Comparison of ENCODE assay signal across 21 cellular contexts in genomic region chr11:99513368-99513767, GRCh38.
A peak's percentile ranks its signal among the peaks of the same experiment; 100 is the strongest.
DNase-seq lines count a peak whose midpoint lies in the region; ATAC-seq, FAIRE-seq and TF ChIP-seq lines count a peak whose summit lies in the region.
"Had no signal": no experiment of that assay in that cellular context is flagged by ENCODE, and none has a peak within 500 bp of the region (broad histone marks: within the 10 kb centered on the region; RNA-seq: fewer than 3 reads in every experiment).

No MANE protein-coding gene starts in this region.

- H3K4me2 ChIP-seq in GM23338: no peak overlapping the region
- no peak overlapping the region for H3K4me2 ChIP-seq in astrocyte (ENCODE audit: low read length)
- no peak overlapping the region for H3K4me2 ChIP-seq in smooth muscle cell
- H3K4me2 ChIP-seq: A549 had no signal

- H4K20me1 ChIP-seq in GM23338 (replicated peaks; ENCODE audit: insufficient read depth) (no peaks in the 10 kb centered on the region), astrocyte (ENCODE audit: insufficient read depth, low read length) (no peaks in the 10 kb centered on the region), smooth muscle cell (ENCODE audit: low read depth) (no peaks in the 10 kb centered on the region)

- H3K27ac ChIP-seq in GM23338 (ENCODE audit: low read depth) (no peak overlapping the region), astrocyte (ENCODE audit: low read depth, low read length) (no peak overlapping the region), mesodermal cell (ENCODE audit: low read depth, low read length, severe bottlenecking) (peak overlapping the region; percentile 71), smooth muscle cell (ENCODE audit: low read depth) (peak overlapping the region; percentile 43)
- H3K27ac ChIP-seq: 22Rv1, A549, C4-2B had no signal

- H3K4me1 Mint-ChIP-seq in GM23338 (peaks cover 5% of the 10 kb centered on the region; the same call in 2 of the 3 replicates), astrocyte (ENCODE audit: low read depth, unreplicated experiment) (no peaks in the 10 kb centered on the region)
- no peaks in the 10 kb centered on the region for H3K4me1 Mint-ChIP-seq in activated CD4-positive, alpha-beta memory T cell treated with anti-CD3 and anti-CD28 coated beads, Interleukin-2, amount 10 ng/mL, durations not matched to agents 7 days and 5 days
- H3K4me1 Mint-ChIP-seq: IgD-negative memory B cell had no signal

- H3K36me3 Mint-ChIP-seq in GM23338 (ENCODE audit: low read depth) (no peaks in the 10 kb centered on the region), astrocyte (ENCODE audit: low read depth, unreplicated experiment) (no peaks in the 10 kb centered on the region)
- no peaks in the 10 kb centered on the region for H3K36me3 Mint-ChIP-seq in activated CD4-positive, alpha-beta memory T cell treated with anti-CD3 and anti-CD28 coated beads, Interleukin-2, amount 10 ng/mL, durations not matched to agents 7 days and 5 days (ENCODE audit: low read depth)
- H3K36me3 Mint-ChIP-seq: IgD-negative memory B cell had no signal

- H3K79me2 ChIP-seq in GM23338 (replicated peaks; ENCODE audit: insufficient read depth): no peaks in the 10 kb centered on the region
- no peaks in the 10 kb centered on the region for H3K79me2 ChIP-seq in astrocyte (ENCODE audit: insufficient read depth, low read length)
- H3K79me2 ChIP-seq in smooth muscle cell (ENCODE audit: low read depth): no peaks in the 10 kb centered on the region

- H3K36me3 ChIP-seq in GM23338 (ENCODE audit: insufficient read depth): no peaks in the 10 kb centered on the region
- no peaks in the 10 kb centered on the region for H3K36me3 ChIP-seq in astrocyte (ENCODE audit: insufficient read depth, low read length)
- no peaks in the 10 kb centered on the region for H3K36me3 ChIP-seq in mesodermal cell (ENCODE audit: control insufficient read depth, insufficient read depth, low read length)
- no peaks in the 10 kb centered on the region for H3K36me3 ChIP-seq in smooth muscle cell (ENCODE audit: low read depth)
- H3K36me3 ChIP-seq: HAP-1 had no signal

- ATAC-seq in GM23338 (no peak), HG02623 (IDR thresholded peaks at IDR 0.05; ENCODE audit: unreplicated experiment) (no peak)
- ATAC-seq: A549 had no signal

- H3K4me3 ChIP-seq in GM23338 (no peak overlapping the region), astrocyte (ENCODE audit: insufficient read depth, low read depth, low read length) (no peak overlapping the region), mesodermal cell (ENCODE audit: extremely low read depth, insufficient read depth, low read length, poor library complexity, severe bottlenecking) (no peak overlapping the region), smooth muscle cell (no peak overlapping the region)
- H3K4me3 ChIP-seq: A549, HAP-1 had no signal

- peak overlapping the region; percentile 45; the same call in 1 of the 2 replicates for H2AFZ ChIP-seq in GM23338
- H2AFZ ChIP-seq in astrocyte (ENCODE audit: low read depth, low read length): no peak overlapping the region
- peak overlapping the region; percentile 79 for H2AFZ ChIP-seq in smooth muscle cell (ENCODE audit: low read depth)

- POLR2A ChIA-PET in HEK293T (lab: Yijun Ruan, JAX): no interaction called here
- POLR2A ChIA-PET in activated CD4-positive, alpha-beta memory T cell treated with anti-CD3 and anti-CD28 coated beads, Interleukin-2, amount 10 ng/mL, durations not matched to agents 7 days and 5 days (lab: Charles Lee): no interaction called here

- 84 to 88% methylated on average over 2 of the region's 2 CpGs for WGBS in mesodermal cell (ENCODE audit: insufficient coverage in 2 of 2), 2 experiments
- WGBS in smooth muscle cell (ENCODE audit: low lambda C conversion rate): 20% methylated on average over 2 of the region's 2 CpGs

- CTCF ChIA-PET in HEK293T (lab: Yijun Ruan, JAX): no interaction called here
- CTCF ChIA-PET in activated CD4-positive, alpha-beta memory T cell treated with anti-CD3 and anti-CD28 coated beads, Interleukin-2, amount 10 ng/mL, durations not matched to agents 7 days and 5 days (lab: Charles Lee): no interaction called here

- no peaks in the 10 kb centered on the region for H3K27me3 ChIP-seq in GM23338 (ENCODE audit: insufficient read depth)
- no peaks in the 10 kb centered on the region for H3K27me3 ChIP-seq in astrocyte (ENCODE audit: insufficient read depth, low read length)
- no peaks in the 10 kb centered on the region for H3K27me3 ChIP-seq in smooth muscle cell (ENCODE audit: low read depth)

- H3K4me1 ChIP-seq in GM23338 (ENCODE audit: insufficient read depth) (no peaks in the 10 kb centered on the region), astrocyte (ENCODE audit: insufficient read depth, low read length) (no peaks in the 10 kb centered on the region), mesodermal cell (ENCODE audit: control insufficient read depth, insufficient read depth, low read length, poor library complexity, severe bottlenecking) (no peaks in the 10 kb centered on the region), smooth muscle cell (ENCODE audit: low read depth) (no peaks in the 10 kb centered on the region)
- H3K4me1 ChIP-seq: A549, Caco-2, HAP-1 had no signal

- H3K9me3 ChIP-seq in astrocyte (ENCODE audit: insufficient read depth, low read depth, low read length) (no peaks in the 10 kb centered on the region), mesodermal cell (ENCODE audit: control insufficient read depth, low read length) (no peaks in the 10 kb centered on the region), smooth muscle cell (replicated peaks; ENCODE audit: low read depth) (no peaks in the 10 kb centered on the region)
- H3K9me3 ChIP-seq: A549, Caco-2, HAP-1 had no signal

- H3K27ac Mint-ChIP-seq in GM23338 (no peak overlapping the region), astrocyte (ENCODE audit: unreplicated experiment) (no peak overlapping the region)
- H3K27ac Mint-ChIP-seq in activated CD4-positive, alpha-beta memory T cell treated with anti-CD3 and anti-CD28 coated beads, Interleukin-2, amount 10 ng/mL, durations not matched to agents 7 days and 5 days: no peak overlapping the region
- H3K27ac Mint-ChIP-seq: CD4-positive, alpha-beta T cell; IgD-negative memory B cell had no signal

- TF ChIP-seq CTCF in GM23338 (conservative IDR thresholded peaks at IDR 0.05; ENCODE audit: low read depth in 2 of 2) (no peak), astrocyte (IDR thresholded peaks at IDR 0.05; ENCODE audit: insufficient read depth, low read depth, low read length) (no peak), smooth muscle cell (IDR thresholded peaks at IDR 0.05; ENCODE audit: borderline replicate concordance, insufficient read depth, poor library complexity, severe bottlenecking) (no peak)

- no peak overlapping the region for H3K9ac ChIP-seq in astrocyte (ENCODE audit: low read length)
- no peak overlapping the region for H3K9ac ChIP-seq in smooth muscle cell (ENCODE audit: low read depth)

- FAIRE-seq in astrocyte (lab: Jason Lieb, UNC): no peak
- FAIRE-seq: A549, D721Med, G401.6, GM12891, GM19239, HTR-8/SVneo had no signal

- H3F3A ChIP-seq in GM23338 (replicated peaks; ENCODE audit: low read depth) (no peaks in the 10 kb centered on the region), smooth muscle cell (ENCODE audit: low read depth) (no peaks in the 10 kb centered on the region)

- H3K9me2 ChIP-seq in GM23338 (ENCODE audit: insufficient read depth): no peaks in the 10 kb centered on the region

- H3K27me3 Mint-ChIP-seq in GM23338 (ENCODE audit: insufficient read depth, low read depth, poor library complexity) (no peaks in the 10 kb centered on the region), astrocyte (ENCODE audit: low read depth, unreplicated experiment) (no peaks in the 10 kb centered on the region)
- H3K27me3 Mint-ChIP-seq in activated CD4-positive, alpha-beta memory T cell treated with anti-CD3 and anti-CD28 coated beads, Interleukin-2, amount 10 ng/mL, durations not matched to agents 7 days and 5 days: no peaks in the 10 kb centered on the region
- H3K27me3 Mint-ChIP-seq: CD4-positive, alpha-beta T cell; IgD-negative memory B cell had no signal

- DNase-seq in GM23338 (ENCODE audit: low spot score) (no peak), astrocyte (ENCODE audit: low read depth) (peak; percentile 12), smooth muscle cell (lab: John Stamatoyannopoulos, UW; ENCODE audit: unreplicated experiment) (no peak), HEK293T (ENCODE audit: extremely low spot score) (no peak)
- DNase-seq in activated CD4-positive, alpha-beta memory T cell treated with anti-CD3 and anti-CD28 coated beads, Interleukin-2, amount 10 ng/mL, durations not matched to agents 7 days and 5 days: no peak
- DNase-seq: AML-193; Caco-2; CD4-positive, alpha-beta T cell; KBM-7 had no signal

- H3K9me3 Mint-ChIP-seq in GM23338: no peaks in the 10 kb centered on the region
- no peaks in the 10 kb centered on the region for H3K9me3 Mint-ChIP-seq in astrocyte (ENCODE audit: unreplicated experiment)
- H3K9me3 Mint-ChIP-seq in activated CD4-positive, alpha-beta memory T cell treated with anti-CD3 and anti-CD28 coated beads, Interleukin-2, amount 10 ng/mL, durations not matched to agents 7 days and 5 days: peaks cover 10% of the 10 kb centered on the region

- H3K4me3 Mint-ChIP-seq in GM23338 (no peak overlapping the region), astrocyte (ENCODE audit: unreplicated experiment) (no peak overlapping the region)
- no peak overlapping the region for H3K4me3 Mint-ChIP-seq in activated CD4-positive, alpha-beta memory T cell treated with anti-CD3 and anti-CD28 coated beads, Interleukin-2, amount 10 ng/mL, durations not matched to agents 7 days and 5 days
- H3K4me3 Mint-ChIP-seq: CD4-positive, alpha-beta T cell; IgD-negative memory B cell had no signal

TF ChIP-seq in GM23338, 12 proteins besides CTCF, POLR2A, EP300 and RAD21 (continues in another document):
- no peak for TF ChIP-seq ETS1 (IDR thresholded peaks at IDR 0.05)

TF ChIP-seq in HEK293T, 16 proteins besides CTCF, POLR2A, EP300 and RAD21:
- TF ChIP-seq FOXA1 (IDR thresholded peaks at IDR 0.05) (no peak), LEF1 (IDR thresholded peaks at IDR 0.05; ENCODE audit: borderline replicate concordance) (no peak), TARDBP (IDR thresholded peaks at IDR 0.05) (no peak), FOXK2 (IDR thresholded peaks at IDR 0.05) (no peak), ZNF384 (IDR thresholded peaks at IDR 0.05) (no peak), SUZ12 (IDR thresholded peaks at IDR 0.05) (no peak), ARNT (IDR thresholded peaks at IDR 0.05) (no peak), NFRKB (IDR thresholded peaks at IDR 0.05) (no peak)
- TF ChIP-seq, protein P1, sequence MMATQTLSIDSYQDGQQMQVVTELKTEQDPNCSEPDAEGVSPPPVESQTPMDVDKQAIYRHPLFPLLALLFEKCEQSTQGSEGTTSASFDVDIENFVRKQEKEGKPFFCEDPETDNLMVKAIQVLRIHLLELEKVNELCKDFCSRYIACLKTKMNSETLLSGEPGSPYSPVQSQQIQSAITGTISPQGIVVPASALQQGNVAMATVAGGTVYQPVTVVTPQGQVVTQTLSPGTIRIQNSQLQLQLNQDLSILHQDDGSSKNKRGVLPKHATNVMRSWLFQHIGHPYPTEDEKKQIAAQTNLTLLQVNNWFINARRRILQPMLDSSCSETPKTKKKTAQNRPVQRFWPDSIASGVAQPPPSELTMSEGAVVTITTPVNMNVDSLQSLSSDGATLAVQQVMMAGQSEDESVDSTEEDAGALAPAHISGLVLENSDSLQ (IDR thresholded peaks at IDR 0.05): no peak

Comparison
In these comparisons a context has a peak if more than half of its experiments do, and no peak if none do; other contexts are left out.
1. H3K27ac ChIP-seq: peak in mesodermal cell (single experiment) and smooth muscle cell (single experiment); none in GM23338 (single experiment) and astrocyte (single experiment).